Comparison of ENCODE assay signal across 1 cellular context in genomic region chr10:32350811-32351342, GRCh38.
TF ChIP-seq lines count a peak whose summit lies in the region.

No MANE protein-coding gene starts in this region.

TF ChIP-seq in A549, 52 proteins besides CTCF, POLR2A, EP300 and RAD21 (continued from another document):
- TF ChIP-seq SREBF2 (IDR thresholded peaks at IDR 0.05) (no peak), ZC3H11A (IDR thresholded peaks at IDR 0.05) (no peak), RFX5 (IDR thresholded peaks at IDR 0.05) (no peak), EHF (CRISPR knock-in tag; IDR thresholded peaks at IDR 0.05) (no peak), PHF8 (IDR thresholded peaks at IDR 0.05; ENCODE audit: borderline replicate concordance, low read depth) (no peak)
- TF ChIP-seq, protein P1, sequence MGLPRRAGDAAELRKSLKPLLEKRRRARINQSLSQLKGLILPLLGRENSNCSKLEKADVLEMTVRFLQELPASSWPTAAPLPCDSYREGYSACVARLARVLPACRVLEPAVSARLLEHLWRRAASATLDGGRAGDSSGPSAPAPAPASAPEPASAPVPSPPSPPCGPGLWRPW (IDR thresholded peaks at IDR 0.05): no peak
- TF ChIP-seq, protein P2, sequence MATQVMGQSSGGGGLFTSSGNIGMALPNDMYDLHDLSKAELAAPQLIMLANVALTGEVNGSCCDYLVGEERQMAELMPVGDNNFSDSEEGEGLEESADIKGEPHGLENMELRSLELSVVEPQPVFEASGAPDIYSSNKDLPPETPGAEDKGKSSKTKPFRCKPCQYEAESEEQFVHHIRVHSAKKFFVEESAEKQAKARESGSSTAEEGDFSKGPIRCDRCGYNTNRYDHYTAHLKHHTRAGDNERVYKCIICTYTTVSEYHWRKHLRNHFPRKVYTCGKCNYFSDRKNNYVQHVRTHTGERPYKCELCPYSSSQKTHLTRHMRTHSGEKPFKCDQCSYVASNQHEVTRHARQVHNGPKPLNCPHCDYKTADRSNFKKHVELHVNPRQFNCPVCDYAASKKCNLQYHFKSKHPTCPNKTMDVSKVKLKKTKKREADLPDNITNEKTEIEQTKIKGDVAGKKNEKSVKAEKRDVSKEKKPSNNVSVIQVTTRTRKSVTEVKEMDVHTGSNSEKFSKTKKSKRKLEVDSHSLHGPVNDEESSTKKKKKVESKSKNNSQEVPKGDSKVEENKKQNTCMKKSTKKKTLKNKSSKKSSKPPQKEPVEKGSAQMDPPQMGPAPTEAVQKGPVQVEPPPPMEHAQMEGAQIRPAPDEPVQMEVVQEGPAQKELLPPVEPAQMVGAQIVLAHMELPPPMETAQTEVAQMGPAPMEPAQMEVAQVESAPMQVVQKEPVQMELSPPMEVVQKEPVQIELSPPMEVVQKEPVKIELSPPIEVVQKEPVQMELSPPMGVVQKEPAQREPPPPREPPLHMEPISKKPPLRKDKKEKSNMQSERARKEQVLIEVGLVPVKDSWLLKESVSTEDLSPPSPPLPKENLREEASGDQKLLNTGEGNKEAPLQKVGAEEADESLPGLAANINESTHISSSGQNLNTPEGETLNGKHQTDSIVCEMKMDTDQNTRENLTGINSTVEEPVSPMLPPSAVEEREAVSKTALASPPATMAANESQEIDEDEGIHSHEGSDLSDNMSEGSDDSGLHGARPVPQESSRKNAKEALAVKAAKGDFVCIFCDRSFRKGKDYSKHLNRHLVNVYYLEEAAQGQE (IDR thresholded peaks at IDR 0.05): no peak
